Comparison of ENCODE assay signal across 8 cellular contexts in genomic region chr4:166600264-166600663, GRCh38.
"Had no signal": no experiment of that assay in that cellular context is flagged by ENCODE, and none has a peak within 500 bp of the region (broad histone marks: within the 10 kb centered on the region; RNA-seq: fewer than 3 reads in every experiment).

No MANE protein-coding gene starts in this region.

- DNase-seq: GDM1, GF-D8 had no signal

- H3K4me3 ChIP-seq: GM12878 had no signal

- ATAC-seq: GM12878 had no signal

- FAIRE-seq: G401.6, GM12878, GM12891, GM12892, GM18507, GM19239 had no signal
